In genomic region chr4:175705407-175705806, GRCh38 we compare ENCODE assay signal across 12 cellular contexts.
DNase-seq lines count a peak whose midpoint lies in the region; ATAC-seq and TF ChIP-seq lines count a peak whose summit lies in the region.
"Had no signal": no experiment of that assay in that cellular context is flagged by ENCODE, and none has a peak within 500 bp of the region (broad histone marks: within the 10 kb centered on the region; RNA-seq: fewer than 3 reads in every experiment).

No MANE protein-coding gene starts in this region.

- no peak overlapping the region for H2BK12ac ChIP-seq in mesenchymal stem cell (ENCODE audit: low read length in 2 of 2)

- no peak overlapping the region for H4K91ac ChIP-seq in mesenchymal stem cell (ENCODE audit: low read length)

- no peak overlapping the region for H3K9ac ChIP-seq in mesenchymal stem cell (ENCODE audit: low read length)

- DNase-seq in HEK293T (ENCODE audit: extremely low spot score) (peak; percentile 9), OCI-M1 (lab: John Stamatoyannopoulos, UW) (peak; percentile 14), left cardiac atrium (peak; percentile 33), posterior vena cava (ENCODE audit: low spot score) (peak; percentile 81), mesenchymal stem cell (no peak), cortex of kidney (lab: John Stamatoyannopoulos, UW) (no peak), tibial artery (no peak), NCI-H187 (lab: John Stamatoyannopoulos, UW) (no peak)
- DNase-seq: activated CD8-positive, alpha-beta memory T cell treated with anti-CD3 and anti-CD28 coated beads for 24 hours; central memory CD4-positive, alpha-beta T cell; NCI-H146 had no signal

- H3K4me3 ChIP-seq in mesenchymal stem cell (ENCODE audit: insufficient read depth in 1 of 2, low read depth in 1 of 2, low read length in 2 of 2): no peak overlapping the region
- H3K4me3 ChIP-seq in tibial artery: no peak overlapping the region

- ATAC-seq in left cardiac atrium: peak; percentile 50 to 94

- no peak overlapping the region for H2AFZ ChIP-seq in mesenchymal stem cell (ENCODE audit: low read depth, low read length)

- no peak for TF ChIP-seq CTCF in tibial artery (IDR thresholded peaks at IDR 0.05)

- 50% methylated on average over 7 of the region's 9 CpGs for WGBS in mesenchymal stem cell

- no peak overlapping the region for H3K4ac ChIP-seq in mesenchymal stem cell (ENCODE audit: low read depth in 1 of 2, low read length in 2 of 2)

- POLR2A ChIA-PET in HEK293T (lab: Yijun Ruan, JAX): no interaction called here

- CTCF ChIA-PET in HEK293T (lab: Yijun Ruan, JAX): no interaction called here

- H3K9me3 ChIP-seq in mesenchymal stem cell (ENCODE audit: control insufficient read depth, low read length): no peaks in the 10 kb centered on the region
- no peaks in the 10 kb centered on the region for H3K9me3 ChIP-seq in tibial artery

- H3K18ac ChIP-seq in mesenchymal stem cell (ENCODE audit: low read depth in 1 of 2, low read length in 2 of 2): no peak overlapping the region

- no peak overlapping the region for H2AK5ac ChIP-seq in mesenchymal stem cell (ENCODE audit: low read length, severe bottlenecking)

- H3K79me1 ChIP-seq in mesenchymal stem cell (replicated peaks; ENCODE audit: low read length, poor library complexity, severe bottlenecking): no peaks in the 10 kb centered on the region

- H3K4me2 ChIP-seq in mesenchymal stem cell (ENCODE audit: low read length, poor library complexity, severe bottlenecking): no peak overlapping the region

- no peak overlapping the region for H2BK120ac ChIP-seq in mesenchymal stem cell (ENCODE audit: low read depth, low read length)

- intact Hi-C loops in left cardiac atrium (cut with DNase I) (no loop called here), posterior vena cava (cut with DNase I) (no loop called here), tibial artery (cut with DNase I; ENCODE audit: low total_unique reads) (no loop called here)

- H3K27me3 ChIP-seq in mesenchymal stem cell (ENCODE audit: control insufficient read depth in 1 of 2, insufficient read depth in 1 of 2, low read length in 2 of 2) (no peaks in the 10 kb centered on the region), tibial artery (no peaks in the 10 kb centered on the region)

- H4K8ac ChIP-seq in mesenchymal stem cell (ENCODE audit: low read length): no peak overlapping the region

- no peak overlapping the region for H3K27ac ChIP-seq in mesenchymal stem cell (ENCODE audit: low read length, poor library complexity, severe bottlenecking)
- no peak overlapping the region for H3K27ac ChIP-seq in tibial artery
- H3K27ac ChIP-seq: HL-60 had no signal

- H2BK5ac ChIP-seq in mesenchymal stem cell (ENCODE audit: low read depth, low read length, poor library complexity, severe bottlenecking): no peak overlapping the region

- H2BK15ac ChIP-seq in mesenchymal stem cell (ENCODE audit: low read depth, poor library complexity, severe bottlenecking): no peak overlapping the region

- H3K36me3 ChIP-seq in mesenchymal stem cell (ENCODE audit: control insufficient read depth in 1 of 2, insufficient read depth in 2 of 2, low read depth in 1 of 2, low read length in 2 of 2) (no peaks in the 10 kb centered on the region), tibial artery (no peaks in the 10 kb centered on the region)

- H3K4me1 ChIP-seq in mesenchymal stem cell (ENCODE audit: control insufficient read depth, insufficient read depth, low read depth, low read length) (peaks cover 2% of the 10 kb centered on the region), tibial artery (peaks cover 0 to 6% (median 0%) of the 10 kb centered on the region in 4 donors)

- H3K14ac ChIP-seq in mesenchymal stem cell (ENCODE audit: low read length in 2 of 2): no peak overlapping the region

- H3K23ac ChIP-seq in mesenchymal stem cell (ENCODE audit: low read length in 2 of 2): no peak overlapping the region

TF ChIP-seq in HEK293T, 16 proteins besides CTCF, POLR2A, EP300 and RAD21:
- TF ChIP-seq SUZ12 (IDR thresholded peaks at IDR 0.05) (no peak), SP1 (IDR thresholded peaks at IDR 0.05) (no peak), FOXA1 (IDR thresholded peaks at IDR 0.05) (no peak), ARNT (IDR thresholded peaks at IDR 0.05) (no peak), ZNF384 (IDR thresholded peaks at IDR 0.05) (no peak), L3MBTL2 (conservative IDR thresholded peaks at IDR 0.05) (no peak), PKNOX1 (IDR thresholded peaks at IDR 0.05) (no peak), ELF4 (IDR thresholded peaks at IDR 0.05) (no peak), CTBP1 (IDR thresholded peaks at IDR 0.05; ENCODE audit: borderline replicate concordance) (no peak), FOXM1 (IDR thresholded peaks at IDR 0.05; ENCODE audit: borderline replicate concordance) (no peak), BHLHE40 (IDR thresholded peaks at IDR 0.05; ENCODE audit: borderline replicate concordance) (no peak), FOXK2 (IDR thresholded peaks at IDR 0.05) (no peak), TARDBP (IDR thresholded peaks at IDR 0.05) (no peak), HDGF (IDR thresholded peaks at IDR 0.05; ENCODE audit: borderline replicate concordance) (no peak), LEF1 (IDR thresholded peaks at IDR 0.05; ENCODE audit: borderline replicate concordance) (no peak), NFRKB (IDR thresholded peaks at IDR 0.05) (no peak)

Comparison
In these comparisons a context has a peak if more than half of its experiments do, and no peak if none do; other contexts are left out.
1. DNase-seq: peak in HEK293T (single experiment), OCI-M1 (single experiment), left cardiac atrium (single experiment) and posterior vena cava (single experiment); none in mesenchymal stem cell (single experiment), cortex of kidney (single experiment), tibial artery (0 of 2) and NCI-H187 (0 of 2).